27 cellular contexts compared by ENCODE assay signal in genomic region chr2:23510471-23510870, GRCh38.
DNase-seq lines count a peak whose midpoint lies in the region; ATAC-seq and TF ChIP-seq lines count a peak whose summit lies in the region.
"Had no signal": no experiment of that assay in that cellular context is flagged by ENCODE, and none has a peak within 500 bp of the region (broad histone marks: within the 10 kb centered on the region; RNA-seq: fewer than 3 reads in every experiment).

No MANE protein-coding gene starts in this region.

- H3K79me2 ChIP-seq in H9 (ENCODE audit: insufficient read depth, low read length) (no peaks in the 10 kb centered on the region), neural progenitor cell (ENCODE audit: low read depth) (no peaks in the 10 kb centered on the region)
- H3K79me2 ChIP-seq: parathyroid adenoma had no signal

- H3K4ac ChIP-seq in H9 (ENCODE audit: low read depth, low read length): no peak overlapping the region

- H4K91ac ChIP-seq in H9 (ENCODE audit: insufficient read length, low read depth, low read length): no peak overlapping the region

- H3K4me1 ChIP-seq in H9 (ENCODE audit: insufficient read depth, low read length) (no peaks in the 10 kb centered on the region), left lung (peaks cover 0 to 18% of the 10 kb centered on the region in 2 donors), neural progenitor cell (peaks cover 11% of the 10 kb centered on the region)
- H3K4me1 ChIP-seq: parathyroid adenoma, uterus had no signal

- no peak overlapping the region for H2BK5ac ChIP-seq in H9 (ENCODE audit: insufficient read length, low read length)

- no peak overlapping the region for H3K27ac ChIP-seq in H9 (ENCODE audit: insufficient read length, low read depth, low read length)
- H3K27ac ChIP-seq in left lung: no peak overlapping the region
- no peak overlapping the region for H3K27ac ChIP-seq in neural progenitor cell
- H3K27ac ChIP-seq: HL-60, parathyroid adenoma, stomach, VCaP had no signal

- H3K27ac Mint-ChIP-seq in H9 (no peak overlapping the region; a peak in 1 of 7 replicates), neural progenitor cell (no peak overlapping the region)
- H3K27ac Mint-ChIP-seq: activated naive CD4-positive, alpha-beta T cell treated with anti-CD3 and anti-CD28 coated beads, Interleukin-2, amount 50 U/mL, for 24 hours; activated T-helper 2 cell treated with anti-CD3 and anti-CD28 coated beads, Interferon-gamma antibody, Interleukin-2, Interleukin-4, amounts not matched to agents 10 μg/mL and 5 μg/mL and 100 μg/mL, durations not matched to agents 14 hours and 24 hours and 36 hours; CD4-positive, alpha-beta T cell had no signal

- no peak overlapping the region for H3K9ac ChIP-seq in H9 (ENCODE audit: extremely low read depth, insufficient read length, low read length)
- no peak overlapping the region for H3K9ac ChIP-seq in neural progenitor cell
- H3K9ac ChIP-seq: parathyroid adenoma had no signal

- no peaks in the 10 kb centered on the region for H3K36me3 Mint-ChIP-seq in H9 (ENCODE audit: insufficient read depth in 1 of 3, low read depth in 3 of 3)
- peaks cover 4% of the 10 kb centered on the region for H3K36me3 Mint-ChIP-seq in neural progenitor cell
- H3K36me3 Mint-ChIP-seq: activated naive CD4-positive, alpha-beta T cell treated with anti-CD3 and anti-CD28 coated beads, Interleukin-2, amount 50 U/mL, for 24 hours had no signal

- no peak overlapping the region for H3K4me2 ChIP-seq in H9 (ENCODE audit: insufficient read depth, insufficient read length, low read length)
- no peak overlapping the region for H3K4me2 ChIP-seq in neural progenitor cell

- no peaks in the 10 kb centered on the region for H3K9me3 ChIP-seq in H9 (ENCODE audit: control insufficient read depth, low read depth, low read length)
- H3K9me3 ChIP-seq in left lung: no peaks in the 10 kb centered on the region
- H3K9me3 ChIP-seq in neural progenitor cell (ENCODE audit: low read depth): no peaks in the 10 kb centered on the region
- H3K9me3 ChIP-seq: stomach, uterus had no signal

- H3K9me3 Mint-ChIP-seq in H9 (no peaks in the 10 kb centered on the region; a peak in 1 of 5 replicates), neural progenitor cell (no peaks in the 10 kb centered on the region)
- H3K9me3 Mint-ChIP-seq: activated naive CD4-positive, alpha-beta T cell treated with anti-CD3 and anti-CD28 coated beads, Interleukin-2, amount 50 U/mL, for 24 hours; activated T-helper 2 cell treated with anti-CD3 and anti-CD28 coated beads, Interferon-gamma antibody, Interleukin-2, Interleukin-4, amounts not matched to agents 10 μg/mL and 5 μg/mL and 100 μg/mL, durations not matched to agents 14 hours and 24 hours and 36 hours; CD4-positive, alpha-beta T cell; neural crest cell had no signal

- ATAC-seq in left lung: peak; percentile 23
- ATAC-seq in GM18907 (IDR thresholded peaks at IDR 0.05; ENCODE audit: unreplicated experiment): no peak
- ATAC-seq: GM12878 had no signal

- no peaks in the 10 kb centered on the region for H4K20me1 ChIP-seq in H9 (ENCODE audit: control insufficient read depth, insufficient read depth, insufficient read length)
- H4K20me1 ChIP-seq in neural progenitor cell (ENCODE audit: low read depth): no peaks in the 10 kb centered on the region

- peak overlapping the region; percentile 61; the same call in 1 of the 2 replicates for H3K14ac ChIP-seq in H9 (ENCODE audit: insufficient read depth, low read length)

- no peaks in the 10 kb centered on the region for H3K79me1 ChIP-seq in H9 (ENCODE audit: insufficient read depth, low read depth, low read length, poor library complexity, severe bottlenecking)

- no peaks in the 10 kb centered on the region for H3F3A ChIP-seq in neural progenitor cell (ENCODE audit: low read depth)

- no peak overlapping the region for H2BK12ac ChIP-seq in H9 (ENCODE audit: insufficient read length, low read depth, low read length)

- H3K4me1 Mint-ChIP-seq in H9 (peaks cover 4 to 6% of the 10 kb centered on the region in 2 experiments), neural progenitor cell (peaks cover 70% of the 10 kb centered on the region)
- H3K4me1 Mint-ChIP-seq: activated naive CD4-positive, alpha-beta T cell treated with anti-CD3 and anti-CD28 coated beads, Interleukin-2, amount 50 U/mL, for 24 hours had no signal

- no peak overlapping the region for H3K56ac ChIP-seq in H9 (ENCODE audit: insufficient read length, low read depth, low read length)

- H2BK15ac ChIP-seq in H9 (ENCODE audit: low read depth, low read length): no peak overlapping the region; the same call in 1 of the 2 replicates

- no peak overlapping the region for H2AFZ ChIP-seq in H9 (ENCODE audit: low read length)
- H2AFZ ChIP-seq in neural progenitor cell (replicated peaks): no peak overlapping the region
- H2AFZ ChIP-seq: parathyroid adenoma had no signal

- H3K4me3 Mint-ChIP-seq in H9 (no peak overlapping the region), neural progenitor cell (no peak overlapping the region)
- H3K4me3 Mint-ChIP-seq: activated naive CD4-positive, alpha-beta T cell treated with anti-CD3 and anti-CD28 coated beads, Interleukin-2, amount 50 U/mL, for 24 hours; CD4-positive, alpha-beta T cell; neural crest cell had no signal

- peak; percentile 35 for DNase-seq in NCI-H1105 treated with DMSO at 0.1 percent for 48 hours (lab: John Stamatoyannopoulos, UW)
- DNase-seq in NCI-H1105 (lab: John Stamatoyannopoulos, UW): no peak
- no peak for DNase-seq in H9
- peak; percentile 42 for DNase-seq in NCI-H774 (lab: John Stamatoyannopoulos, UW)
- DNase-seq in left lung: no peak
- no peak for DNase-seq in activated CD4-positive, alpha-beta T cell treated with anti-CD3 and anti-CD28 coated beads, Interleukin-2, amount 50 U/mL, for 48 hours
- no peak for DNase-seq in neural progenitor cell (ENCODE audit: low spot score)
- DNase-seq: activated CD4-positive, alpha-beta T cell treated with anti-CD3 and anti-CD28 coated beads for 4 hours; activated T-cell treated with anti-CD3 and anti-CD28 coated beads for 4 hours; amygdala; CD4-positive, alpha-beta T cell; foreskin melanocyte; H7; hippocampal formation; KG1; stimulated activated CD4-positive, alpha-beta T cell treated with anti-CD3 and anti-CD28 coated beads, Interleukin-4, amount 100 ng/mL, for 1 hour; stomach; T1000; uterus had no signal

- no peak overlapping the region for H3K23ac ChIP-seq in H9 (ENCODE audit: insufficient read length, low read depth, low read length)

- no peak overlapping the region for H4K5ac ChIP-seq in H9 (ENCODE audit: insufficient read length, low read depth, low read length)

- no peaks in the 10 kb centered on the region for H3K36me3 ChIP-seq in left lung
- no peaks in the 10 kb centered on the region for H3K36me3 ChIP-seq in neural progenitor cell
- H3K36me3 ChIP-seq: stomach, uterus had no signal

- no peak overlapping the region for H3T11ph ChIP-seq in H9 (ENCODE audit: low read length)

- no peak overlapping the region for H2AK5ac ChIP-seq in H9 (ENCODE audit: insufficient read length, low read length)

- no peak overlapping the region for H2BK20ac ChIP-seq in H9 (ENCODE audit: low read depth, low read length, poor library complexity, severe bottlenecking)

- intact Hi-C loops in left lung (cut with DNase I): no loop called here

- no peaks in the 10 kb centered on the region for H3K27me3 ChIP-seq in H9 (ENCODE audit: insufficient read depth, low read length)
- H3K27me3 ChIP-seq in left lung: peaks cover 0 to under 1% of the 10 kb centered on the region in 2 donors
- H3K27me3 ChIP-seq in neural progenitor cell: no peaks in the 10 kb centered on the region
- H3K27me3 ChIP-seq: uterus had no signal

- H2BK120ac ChIP-seq in H9 (ENCODE audit: low read depth, low read length, poor library complexity, severe bottlenecking): no peak overlapping the region

- no CpG with 5 or more reads among the region's 5 CpGs for WGBS in H9 (ENCODE audit: extremely low coverage, insufficient read length, low lambda C conversion rate)

- no peak overlapping the region for H3K18ac ChIP-seq in H9 (ENCODE audit: insufficient read length, low read depth, low read length)

- H3K23me2 ChIP-seq in H9 (ENCODE audit: insufficient read length, low read depth, low read length, poor library complexity, severe bottlenecking): no peaks in the 10 kb centered on the region

- TF ChIP-seq CTCF in H9 (conservative IDR thresholded peaks at IDR 0.05): no peak
- TF ChIP-seq CTCF in left lung (IDR thresholded peaks at IDR 0.05): no peak
- TF ChIP-seq CTCF in neural progenitor cell (IDR thresholded peaks at IDR 0.05): no peak

- H3K27me3 Mint-ChIP-seq in H9 (ENCODE audit: low read depth): peaks cover 6% of the 10 kb centered on the region
- peaks cover 4% of the 10 kb centered on the region for H3K27me3 Mint-ChIP-seq in neural progenitor cell (ENCODE audit: insufficient read depth, low read depth)
- H3K27me3 Mint-ChIP-seq: activated naive CD4-positive, alpha-beta T cell treated with anti-CD3 and anti-CD28 coated beads, Interleukin-2, amount 50 U/mL, for 24 hours had no signal

- H3K4me3 ChIP-seq in left lung (no peak overlapping the region), neural progenitor cell (no peak overlapping the region)
- H3K4me3 ChIP-seq: GM12878, stomach, uterus had no signal

- no peak overlapping the region for H4K8ac ChIP-seq in H9 (replicated peaks; ENCODE audit: insufficient read length, low read depth, low read length)

Comparison
In these comparisons a context has a peak if more than half of its experiments do, and no peak if none do; other contexts are left out.
1. DNase-seq: peak in NCI-H1105 treated with DMSO at 0.1 percent for 48 hours (single experiment) and NCI-H774 (single experiment); none in NCI-H1105 (single experiment), H9 (single experiment), left lung (0 of 2), activated CD4-positive, alpha-beta T cell treated with anti-CD3 and anti-CD28 coated beads, Interleukin-2, amount 50 U/mL, for 48 hours (0 of 2) and neural progenitor cell (single experiment).